ENCODE assay signal across 9 cellular contexts in genomic region chr11:13776134-13776815, GRCh38.
A peak's percentile ranks its signal among the peaks of the same experiment; 100 is the strongest.
DNase-seq lines count a peak whose midpoint lies in the region; ATAC-seq, FAIRE-seq and TF ChIP-seq lines count a peak whose summit lies in the region.
"Had no signal": no experiment of that assay in that cellular context is flagged by ENCODE, and none has a peak within 500 bp of the region (broad histone marks: within the 10 kb centered on the region; RNA-seq: fewer than 3 reads in every experiment).

No MANE protein-coding gene starts in this region.

- no peaks in the 10 kb centered on the region for H3K9me3 ChIP-seq in CD4-positive, alpha-beta T cell (ENCODE audit: control insufficient read depth, low read length)
- no peaks in the 10 kb centered on the region for H3K9me3 ChIP-seq in kidney (ENCODE audit: control insufficient read depth in 1 of 2, low read length in 2 of 2)
- no peaks in the 10 kb centered on the region for H3K9me3 ChIP-seq in prostate gland
- no peaks in the 10 kb centered on the region for H3K9me3 ChIP-seq in ascending aorta

- H3K9ac ChIP-seq in kidney (ENCODE audit: low read length in 2 of 2), result no peak overlapping the region

- peak; percentile 70 for TF ChIP-seq CTCF in CD4-positive, alpha-beta T cell (IDR thresholded peaks at IDR 0.05)
- peak; percentile 35 for TF ChIP-seq CTCF in kidney (IDR thresholded peaks at IDR 0.05; ENCODE audit: borderline replicate concordance, extremely low read depth, insufficient read depth)
- TF ChIP-seq CTCF in prostate gland (IDR thresholded peaks at IDR 0.05), result peak in 1 of 4 experiments; percentile 43
- TF ChIP-seq CTCF in ascending aorta (IDR thresholded peaks at IDR 0.05), result no peak

- H3K27me3 ChIP-seq in CD4-positive, alpha-beta T cell (ENCODE audit: control insufficient read depth, insufficient read depth, low read length), result no peaks in the 10 kb centered on the region
- H3K27me3 ChIP-seq in prostate gland (replicated peaks; ENCODE audit: insufficient read depth) (no peaks in the 10 kb centered on the region), ascending aorta (no peaks in the 10 kb centered on the region)

- no peak overlapping the region for H3K27ac ChIP-seq in CD4-positive, alpha-beta T cell (ENCODE audit: low read depth, low read length)
- H3K27ac ChIP-seq in kidney (ENCODE audit: low read depth in 2 of 2, low read length in 2 of 2) (no peak overlapping the region), prostate gland (no peak overlapping the region), ascending aorta (no peak overlapping the region)

- H3K36me3 ChIP-seq in kidney (ENCODE audit: control insufficient read depth in 1 of 2, insufficient read depth in 2 of 2, low read length in 2 of 2) (no peaks in the 10 kb centered on the region), prostate gland (no peaks in the 10 kb centered on the region), ascending aorta (no peaks in the 10 kb centered on the region)

- intact Hi-C loops in CD4-positive, alpha-beta T cell (cut with DNase I, micrococcal nuclease), result loop anchor here (1.0 to 10.0 kb wide), 5 partner anchors 66 to 1429 kb away; no protein-coding TSS in a partner anchor
- intact Hi-C loops in activated CD4-positive, alpha-beta T cell treated with anti-CD3 and anti-CD28 coated beads for 36 hours (cut with DNase I, micrococcal nuclease), result loop anchor here in 1 of 2 experiments (1.0 kb wide), 1 partner anchor 473 kb away; no protein-coding TSS in a partner anchor
- intact Hi-C loops in kidney (cut with DNase I) (no loop called here), prostate gland (cut with DNase I) (loop anchor here (10.0 kb wide), 1 partner anchor 469 kb away; no protein-coding TSS in a partner anchor), ascending aorta (cut with DNase I) (no loop called here)

- no peak for FAIRE-seq in kidney (lab: Jason Lieb, UNC)

- POLR2A ChIA-PET in CD4-positive, alpha-beta T cell (lab: Charles Lee), result interaction anchor here (1.0 to 1.3 kb wide), 3 partner anchors 187 to 472 kb away, joined by 3 to 7 read pairs (median 5); no protein-coding TSS in a partner anchor
- POLR2A ChIA-PET in activated CD4-positive, alpha-beta T cell treated with anti-CD3 and anti-CD28 coated beads for 36 hours (lab: Charles Lee), result no interaction called here

- no peaks in the 10 kb centered on the region for H3K36me3 Mint-ChIP-seq in CD4-positive, alpha-beta T cell (ENCODE audit: low read depth)
- H3K36me3 Mint-ChIP-seq in activated CD4-positive, alpha-beta T cell treated with anti-CD3 and anti-CD28 coated beads for 36 hours (ENCODE audit: low read depth), result no peaks in the 10 kb centered on the region

- no peak overlapping the region for H3K27ac Mint-ChIP-seq in CD4-positive, alpha-beta T cell
- H3K27ac Mint-ChIP-seq in activated CD4-positive, alpha-beta T cell treated with anti-CD3 and anti-CD28 coated beads for 36 hours, result no peak overlapping the region

- H3K4me1 ChIP-seq in kidney (ENCODE audit: control insufficient read depth in 1 of 2, insufficient read depth in 1 of 2, low read depth in 1 of 2, low read length in 2 of 2) (no peaks in the 10 kb centered on the region), prostate gland (replicated peaks) (no peaks in the 10 kb centered on the region), ascending aorta (no peaks in the 10 kb centered on the region)

- no peak for TF ChIP-seq POLR2A in prostate gland (IDR thresholded peaks at IDR 0.05)

- no peaks in the 10 kb centered on the region for H3K4me1 Mint-ChIP-seq in CD4-positive, alpha-beta T cell (ENCODE audit: low read depth)
- H3K4me1 Mint-ChIP-seq in activated CD4-positive, alpha-beta T cell treated with anti-CD3 and anti-CD28 coated beads for 36 hours, result no peaks in the 10 kb centered on the region

- ATAC-seq in CD4-positive, alpha-beta T cell (ENCODE audit: poor library complexity), result peak; percentile 84
- ATAC-seq in activated CD4-positive, alpha-beta T cell treated with anti-CD3 and anti-CD28 coated beads for 36 hours, result peak; percentile 58
- no peak for ATAC-seq in HG03442 (IDR thresholded peaks at IDR 0.05; ENCODE audit: unreplicated experiment)

- H3K4me3 ChIP-seq in kidney (ENCODE audit: low read length in 2 of 2) (no peak overlapping the region), prostate gland (no peak overlapping the region), ascending aorta (no peak overlapping the region)

- CTCF ChIA-PET in CD4-positive, alpha-beta T cell (lab: Charles Lee), result interaction anchor here (0.6 to 2.8 kb wide), 6 partner anchors 17 to 477 kb away, joined by 3 to 14 read pairs (median 3); no protein-coding TSS in a partner anchor
- CTCF ChIA-PET in activated CD4-positive, alpha-beta T cell treated with anti-CD3 and anti-CD28 coated beads for 36 hours (lab: Charles Lee), result interaction anchor here (0.6 to 1.5 kb wide), 6 partner anchors 10 to 373 kb away, joined by 3 to 5 read pairs (median 4); no protein-coding TSS in a partner anchor

- WGBS in prostate gland, result 94% methylated on average over 3 of the region's 3 CpGs

- H3K9me3 Mint-ChIP-seq in CD4-positive, alpha-beta T cell, result no peaks in the 10 kb centered on the region
- H3K9me3 Mint-ChIP-seq in activated CD4-positive, alpha-beta T cell treated with anti-CD3 and anti-CD28 coated beads for 36 hours (ENCODE audit: low read depth), result no peaks in the 10 kb centered on the region

- no peak overlapping the region for H3K4me3 Mint-ChIP-seq in CD4-positive, alpha-beta T cell
- no peak overlapping the region for H3K4me3 Mint-ChIP-seq in activated CD4-positive, alpha-beta T cell treated with anti-CD3 and anti-CD28 coated beads for 36 hours

- peak; percentile 25 to 60 (median 45) for DNase-seq in CD4-positive, alpha-beta T cell
- DNase-seq in HT-29 (ENCODE audit: low spot score), result peak; percentile 31
- peak; percentile 46 for DNase-seq in activated CD4-positive, alpha-beta T cell treated with anti-CD3 and anti-CD28 coated beads for 36 hours
- no peak for DNase-seq in kidney
- no peak for DNase-seq in prostate gland (ENCODE audit: low spot score)
- no peak for DNase-seq in ascending aorta (ENCODE audit: low spot score in 2 of 2)
- DNase-seq in SHP77 (lab: John Stamatoyannopoulos, UW), result no peak
- DNase-seq: SHP77 treated with DMSO at 0.1 percent for 48 hours had no signal

- H3K27me3 Mint-ChIP-seq in CD4-positive, alpha-beta T cell, result no peaks in the 10 kb centered on the region
- H3K27me3 Mint-ChIP-seq in activated CD4-positive, alpha-beta T cell treated with anti-CD3 and anti-CD28 coated beads for 36 hours, result no peaks in the 10 kb centered on the region

Comparison
In these comparisons a context has a peak if more than half of its experiments do, and no peak if none do; other contexts are left out.
1. DNase-seq: peak in CD4-positive, alpha-beta T cell (10 of 10), HT-29 (single experiment) and activated CD4-positive, alpha-beta T cell treated with anti-CD3 and anti-CD28 coated beads for 36 hours (single experiment); none in kidney (single experiment), prostate gland (single experiment), ascending aorta (0 of 2) and SHP77 (0 of 2).
2. CTCF ChIP-seq: peak in CD4-positive, alpha-beta T cell (single experiment) and kidney (single experiment); none in ascending aorta (0 of 3).
3. intact Hi-C loops: an anchor here in CD4-positive, alpha-beta T cell (1.0 to 10.0 kb wide) and prostate gland (10.0 kb wide); none called in kidney and ascending aorta.